In genomic region chr1:230094746-230095145, GRCh38 we compare ENCODE assay signal across 23 cellular contexts. TPM values are rescaled to one million over a fixed set of nuclear protein-coding genes. Genes with fewer than 3 reads are reported as not detected.
DNase-seq lines count a peak whose midpoint lies in the region; ATAC-seq, FAIRE-seq and TF ChIP-seq lines count a peak whose summit lies in the region.
"Had no signal": no experiment of that assay in that cellular context is flagged by ENCODE, and none has a peak within 500 bp of the region (broad histone marks: within the 10 kb centered on the region; RNA-seq: fewer than 3 reads in every experiment).

No MANE protein-coding gene starts in this region.

- H3K4me2 ChIP-seq in mesenchymal stem cell (ENCODE audit: low read length, poor library complexity, severe bottlenecking) (no peak overlapping the region), SK-N-SH (no peak overlapping the region)

- no peak for ATAC-seq in natural killer cell treated with Interleukin-12 subunit alpha and Interleukin-12 subunit beta and Interleukin-15 and Interleukin-18, amount 100 ng/mL, for 72 hours
- ATAC-seq in natural killer cell, result no peak
- ATAC-seq in GM21529 (IDR thresholded peaks at IDR 0.05; ENCODE audit: unreplicated experiment), result no peak
- ATAC-seq: HCT116 had no signal

- H4K8ac ChIP-seq in mesenchymal stem cell (ENCODE audit: low read length), result no peak overlapping the region

- peaks cover 91% of the 10 kb centered on the region for H3K79me2 ChIP-seq in SK-N-SH (ENCODE audit: insufficient read depth)

- peaks cover 28% of the 10 kb centered on the region for H3F3A ChIP-seq in SK-N-SH (replicated peaks; ENCODE audit: insufficient read depth)

- no peak overlapping the region for H2AFZ ChIP-seq in mesenchymal stem cell (ENCODE audit: low read depth, low read length)
- H2AFZ ChIP-seq in SK-N-SH (ENCODE audit: low read depth), result no peak overlapping the region
- H2AFZ ChIP-seq: GM23248 had no signal

- FAIRE-seq in GM19239 (lab: Jason Lieb, UNC), result no peak

- no peaks in the 10 kb centered on the region for H4K20me1 ChIP-seq in SK-N-SH (ENCODE audit: insufficient read depth)

- peak overlapping the region in 1 of 2 donors; percentile 50 for H3K27ac Mint-ChIP-seq in natural killer cell treated with Interleukin-12 subunit alpha and Interleukin-12 subunit beta and Interleukin-15 and Interleukin-18, amount 100 ng/mL, for 72 hours
- H3K27ac Mint-ChIP-seq in natural killer cell, result no peak overlapping the region

- H3K36me3 ChIP-seq in mesenchymal stem cell (ENCODE audit: control insufficient read depth in 1 of 2, insufficient read depth in 2 of 2, low read depth in 1 of 2, low read length in 2 of 2), result peaks cover 18 to 33% of the 10 kb centered on the region in 2 experiments
- peaks cover 0 to 8% of the 10 kb centered on the region in 2 experiments for H3K36me3 ChIP-seq in SK-N-SH (replicated peaks in 1 of 2; ENCODE audit: control insufficient read depth in 1 of 2, insufficient read depth in 2 of 2, low read length in 1 of 2)
- H3K36me3 ChIP-seq: SJCRH30 had no signal

- peak; percentile 10 for DNase-seq in natural killer cell treated with Interleukin-12 subunit alpha and Interleukin-12 subunit beta and Interleukin-15 and Interleukin-18, amount 100 ng/mL, for 72 hours (ENCODE audit: low spot score)
- DNase-seq in natural killer cell (no peak), RWPE1 (ENCODE audit: low spot score) (no peak), mesenchymal stem cell (no peak), NCI-H2107 treated with DMSO at 0.1 percent for 48 hours (lab: John Stamatoyannopoulos, UW; ENCODE audit: unreplicated experiment) (no peak), SK-N-SH (no peak), GM19239 (ENCODE audit: insufficient read length, low spot score) (no peak)
- DNase-seq: 8988T, DMS53, EL, GM23248, Kasumi-1, NCI-H1417 treated with DMSO at 0.1 percent for 48 hours, NCI-H187 treated with DMSO at 0.1 percent for 48 hours, NCI-H2107, NCI-H510A treated with DMSO at 0.1 percent for 48 hours, NCI-H748 treated with DMSO at 0.1 percent for 48 hours, Peyer's patch, SJCRH30, T-helper 1 cell had no signal

- H3K4me1 ChIP-seq in mesenchymal stem cell (ENCODE audit: control insufficient read depth, insufficient read depth, low read depth, low read length) (peaks cover 11% of the 10 kb centered on the region), SK-N-SH (ENCODE audit: control insufficient read depth in 1 of 2, insufficient read depth in 2 of 2, low read depth in 1 of 2, low read length in 1 of 2) (peaks cover 10 to 25% of the 10 kb centered on the region in 2 experiments)
- H3K4me1 ChIP-seq: Peyer's patch had no signal

- H3K36me3 Mint-ChIP-seq in natural killer cell treated with Interleukin-12 subunit alpha and Interleukin-12 subunit beta and Interleukin-15 and Interleukin-18, amount 100 ng/mL, for 72 hours, result no peaks in the 10 kb centered on the region
- no peaks in the 10 kb centered on the region for H3K36me3 Mint-ChIP-seq in natural killer cell

- no peak for TF ChIP-seq EP300 in SK-N-SH (IDR thresholded peaks at IDR 0.05; ENCODE audit: borderline replicate concordance in 1 of 2, low read depth in 1 of 2, low read length in 1 of 2)

- peak overlapping the region in 1 of 2 experiments; percentile 28 for H2BK12ac ChIP-seq in mesenchymal stem cell (ENCODE audit: low read length in 2 of 2)

- H3K27ac ChIP-seq in RWPE1 (0 out of 2 replicates have a peak overlapping the region, but pooled peaks have one; percentile 34), mesenchymal stem cell (ENCODE audit: low read length, poor library complexity, severe bottlenecking) (no peak overlapping the region), SK-N-SH (ENCODE audit: low read depth in 2 of 2, low read length in 1 of 2) (no peak overlapping the region)
- H3K27ac ChIP-seq: C4-2B, GM23248, Peyer's patch, SJCRH30 had no signal

- CTCF ChIA-PET in RWPE1 (lab: Yijun Ruan, JAX) (interaction anchor here (0.7 kb wide), 1 partner anchor 160 kb away, joined by 4 read pairs; no protein-coding TSS in a partner anchor), SK-N-SH (lab: Yijun Ruan, JAX) (no interaction called here)

- peak overlapping the region in 1 of 2 experiments; percentile 4 for H3K14ac ChIP-seq in mesenchymal stem cell (ENCODE audit: low read length in 2 of 2)

- H3K9me3 ChIP-seq in mesenchymal stem cell (ENCODE audit: control insufficient read depth, low read length) (no peaks in the 10 kb centered on the region), SK-N-SH (no peaks in the 10 kb centered on the region)
- H3K9me3 ChIP-seq: Peyer's patch, SJCRH30 had no signal

- peak overlapping the region; percentile 30 for H2AK5ac ChIP-seq in mesenchymal stem cell (ENCODE audit: low read length, severe bottlenecking)

- no peak overlapping the region for H2BK15ac ChIP-seq in mesenchymal stem cell (ENCODE audit: low read depth, poor library complexity, severe bottlenecking)

- no peak overlapping the region for H3K9ac ChIP-seq in mesenchymal stem cell (ENCODE audit: low read length)
- no peak overlapping the region for H3K9ac ChIP-seq in SK-N-SH
- H3K9ac ChIP-seq: GM23248 had no signal

- no peak overlapping the region for H3K18ac ChIP-seq in mesenchymal stem cell (ENCODE audit: low read depth in 1 of 2, low read length in 2 of 2)

- POLR2A ChIA-PET in RWPE1 (lab: Yijun Ruan, JAX; ENCODE audit: low non-redundant PET) (no interaction called here), SK-N-SH (lab: Yijun Ruan, JAX) (no interaction called here)

- no peak overlapping the region for H2BK5ac ChIP-seq in mesenchymal stem cell (ENCODE audit: low read depth, low read length, poor library complexity, severe bottlenecking)

- no peak overlapping the region for H2BK120ac ChIP-seq in mesenchymal stem cell (ENCODE audit: low read depth, low read length)

- TF ChIP-seq CTCF in natural killer cell (IDR thresholded peaks at IDR 0.05) (no peak), RWPE1 (conservative IDR thresholded peaks at IDR 0.05; ENCODE audit: low read depth) (no peak), SK-N-SH (IDR thresholded peaks at IDR 0.05) (no peak)

- H3K23ac ChIP-seq in mesenchymal stem cell (ENCODE audit: low read length in 2 of 2), result no peak overlapping the region

- no peak for TF ChIP-seq RAD21 in SK-N-SH (IDR thresholded peaks at IDR 0.05; ENCODE audit: low read length)

- no peaks in the 10 kb centered on the region for H3K27me3 Mint-ChIP-seq in natural killer cell treated with Interleukin-12 subunit alpha and Interleukin-12 subunit beta and Interleukin-15 and Interleukin-18, amount 100 ng/mL, for 72 hours
- no peaks in the 10 kb centered on the region for H3K27me3 Mint-ChIP-seq in natural killer cell (ENCODE audit: low read depth in 2 of 2)

- no peak overlapping the region for H3K4ac ChIP-seq in mesenchymal stem cell (ENCODE audit: low read depth in 1 of 2, low read length in 2 of 2)

- H3K4me3 Mint-ChIP-seq in natural killer cell treated with Interleukin-12 subunit alpha and Interleukin-12 subunit beta and Interleukin-15 and Interleukin-18, amount 100 ng/mL, for 72 hours, result no peak overlapping the region
- H3K4me3 Mint-ChIP-seq in natural killer cell, result no peak overlapping the region

- H4K91ac ChIP-seq in mesenchymal stem cell (ENCODE audit: low read length), result peak overlapping the region; percentile 88

- peaks cover 32% of the 10 kb centered on the region for H3K79me1 ChIP-seq in mesenchymal stem cell (replicated peaks; ENCODE audit: low read length, poor library complexity, severe bottlenecking)

- peaks cover 29 to 31% of the 10 kb centered on the region in 2 donors for H3K4me1 Mint-ChIP-seq in natural killer cell treated with Interleukin-12 subunit alpha and Interleukin-12 subunit beta and Interleukin-15 and Interleukin-18, amount 100 ng/mL, for 72 hours (ENCODE audit: low read depth in 2 of 2)
- peaks cover 35 to 37% of the 10 kb centered on the region in 2 donors for H3K4me1 Mint-ChIP-seq in natural killer cell

- H3K27me3 ChIP-seq in mesenchymal stem cell (ENCODE audit: control insufficient read depth in 1 of 2, insufficient read depth in 1 of 2, low read length in 2 of 2) (no peaks in the 10 kb centered on the region), SK-N-SH (ENCODE audit: insufficient read depth) (no peaks in the 10 kb centered on the region)
- H3K27me3 ChIP-seq: Peyer's patch, SJCRH30 had no signal

- no peaks in the 10 kb centered on the region for H3K9me2 ChIP-seq in SK-N-SH

- 98% methylated on average over 14 of the region's 14 CpGs for WGBS in mesenchymal stem cell
- WGBS in SK-N-SH (ENCODE audit: low lambda C conversion rate), result 98% methylated on average over 13 of the region's 14 CpGs

- H3K4me3 ChIP-seq in mesenchymal stem cell (ENCODE audit: insufficient read depth in 1 of 2, low read depth in 1 of 2, low read length in 2 of 2) (no peak overlapping the region), SK-N-SH (ENCODE audit: low read depth in 2 of 2, low read length in 1 of 2) (no peak overlapping the region)
- H3K4me3 ChIP-seq: GM23248, Peyer's patch, SJCRH30 had no signal

- intact Hi-C loops in natural killer cell (cut with micrococcal nuclease), result no loop called here

- no peaks in the 10 kb centered on the region for H3K9me3 Mint-ChIP-seq in natural killer cell treated with Interleukin-12 subunit alpha and Interleukin-12 subunit beta and Interleukin-15 and Interleukin-18, amount 100 ng/mL, for 72 hours
- no peaks in the 10 kb centered on the region for H3K9me3 Mint-ChIP-seq in natural killer cell

TF ChIP-seq in SK-N-SH, 30 proteins besides CTCF, POLR2A, EP300 and RAD21:
- no peak for TF ChIP-seq ELF1 (IDR thresholded peaks at IDR 0.05)

RNA-seq across cellular contexts. Expression of gene GALNT2, which starts 27.7 kb away (rescaled TPM):
- 10 to 100 TPM; 37.7 to 51.5 TPM for total RNA-seq in natural killer cell treated with Interleukin-12 subunit alpha and Interleukin-12 subunit beta and Interleukin-15 and Interleukin-18, amount 100 ng/mL, for 72 hours
- 10 to 100 TPM; 31.2 to 53.6 (median 47.3) TPM for total RNA-seq in natural killer cell
- polyA plus RNA-seq in mesenchymal stem cell (2013, experiment 1 of 2), result 128 TPM
- 130 TPM for polyA plus RNA-seq in mesenchymal stem cell (2013, experiment 2 of 2)
- polyA plus RNA-seq in SK-N-SH (2012; rRNA removed), result 99.8 and 118 TPM in 2 replicates
- 81.8 and 111 TPM in 2 replicates for polyA plus RNA-seq in SK-N-SH (2012; cell fraction: cytosol; rRNA removed)
- 93.4 and 117 TPM in 2 replicates for polyA plus RNA-seq in SK-N-SH (2012; cell fraction: nucleus; rRNA removed)
